Comparison of ENCODE assay signal across 8 cellular contexts in genomic region chr10:98446121-98446655, GRCh38. TPM values are rescaled to one million over a fixed set of nuclear protein-coding genes. Genes with fewer than 3 reads are reported as not detected.
DNase-seq lines count a peak whose midpoint lies in the region; TF ChIP-seq lines count a peak whose summit lies in the region.

No MANE protein-coding gene starts in this region.

- H3K9me3 Mint-ChIP-seq in activated T-helper 2 cell treated with anti-CD3 and anti-CD28 coated beads, Interferon-gamma antibody, Interleukin-2, Interleukin-4, amounts not matched to agents 10 μg/mL and 5 μg/mL and 100 μg/mL, durations not matched to agents 14 hours and 24 hours and 36 hours = no peaks in the 10 kb centered on the region

- H3K4me3 Mint-ChIP-seq in activated T-helper 2 cell treated with anti-CD3 and anti-CD28 coated beads, Interferon-gamma antibody, Interleukin-2, Interleukin-4, amounts not matched to agents 10 μg/mL and 5 μg/mL and 100 μg/mL, durations not matched to agents 14 hours and 24 hours and 36 hours (ENCODE audit: low read depth) = peak overlapping the region; percentile 90

- no peak for DNase-seq in GM10266 (ENCODE audit: extremely low spot score)
- no peak for DNase-seq in H7
- DNase-seq in LNCaP clone FGC (ENCODE audit: low read depth) = no peak
- no peak for DNase-seq in activated T-helper 2 cell treated with anti-CD3 and anti-CD28 coated beads, Interferon-gamma antibody, Interleukin-2, Interleukin-4, amounts not matched to agents 10 μg/mL and 5 μg/mL and 100 μg/mL, durations not matched to agents 14 hours and 24 hours and 36 hours (ENCODE audit: low spot score)
- peak in 1 of 2 donors; percentile 61 for DNase-seq in foreskin fibroblast
- DNase-seq in nucleus accumbens (lab: John Stamatoyannopoulos, UW) = peak in 38 of 56 donors; percentile 18 to 72 (median 58)
- DNase-seq in NCI-H1105 treated with DMSO at 0.1 percent for 48 hours (lab: John Stamatoyannopoulos, UW) = no peak
- no peak for DNase-seq in D341Med (ENCODE audit: low spot score)

- intact Hi-C loops in activated T-helper 2 cell treated with anti-CD3 and anti-CD28 coated beads, Interferon-gamma antibody, Interleukin-2, Interleukin-4, amounts not matched to agents 10 μg/mL and 5 μg/mL and 100 μg/mL, durations not matched to agents 14 hours and 24 hours and 36 hours (cut with micrococcal nuclease) = loop anchor here (5.0 to 10.0 kb wide), 3 partner anchors 311 to 1561 kb away; partner anchors contain the start of genes DNMBP, GOT1 and R3HCC1L

- H3K4me3 ChIP-seq in H7 (ENCODE audit: insufficient read depth, low read depth, low read length) (peak overlapping the region; percentile 85), LNCaP clone FGC (ENCODE audit: low read depth, low read length) (peak overlapping the region; percentile 74), foreskin fibroblast (ENCODE audit: low read depth in 1 of 2, low read length in 2 of 2) (peak overlapping the region; percentile 77 to 93)

- H3K36me3 ChIP-seq in H7 (replicated peaks; ENCODE audit: control insufficient read depth, insufficient read depth, low read length) = peaks cover 9% of the 10 kb centered on the region

- TF ChIP-seq CTCF in GM10266 (IDR thresholded peaks at IDR 0.05; ENCODE audit: control insufficient read depth, insufficient read depth, low read depth, missing control alignments) (peak; percentile 22), LNCaP clone FGC (IDR thresholded peaks at IDR 0.05; ENCODE audit: control insufficient read depth, extremely low read depth, insufficient read depth) (no peak), foreskin fibroblast (IDR thresholded peaks at IDR 0.05; ENCODE audit: low read depth, low read length) (no peak)

- H3K27me3 Mint-ChIP-seq in activated T-helper 2 cell treated with anti-CD3 and anti-CD28 coated beads, Interferon-gamma antibody, Interleukin-2, Interleukin-4, amounts not matched to agents 10 μg/mL and 5 μg/mL and 100 μg/mL, durations not matched to agents 14 hours and 24 hours and 36 hours (ENCODE audit: low read depth) = peaks cover 14% of the 10 kb centered on the region

- H3K27me3 ChIP-seq in H7 (ENCODE audit: control insufficient read depth, insufficient read depth, low read length) = no peaks in the 10 kb centered on the region

- peaks cover 31% of the 10 kb centered on the region for H3K4me1 Mint-ChIP-seq in activated T-helper 2 cell treated with anti-CD3 and anti-CD28 coated beads, Interferon-gamma antibody, Interleukin-2, Interleukin-4, amounts not matched to agents 10 μg/mL and 5 μg/mL and 100 μg/mL, durations not matched to agents 14 hours and 24 hours and 36 hours (ENCODE audit: low read depth)

- H3K27ac Mint-ChIP-seq in activated T-helper 2 cell treated with anti-CD3 and anti-CD28 coated beads, Interferon-gamma antibody, Interleukin-2, Interleukin-4, amounts not matched to agents 10 μg/mL and 5 μg/mL and 100 μg/mL, durations not matched to agents 14 hours and 24 hours and 36 hours = peak overlapping the region; percentile 81

- peaks cover 38% of the 10 kb centered on the region for H3K36me3 Mint-ChIP-seq in activated T-helper 2 cell treated with anti-CD3 and anti-CD28 coated beads, Interferon-gamma antibody, Interleukin-2, Interleukin-4, amounts not matched to agents 10 μg/mL and 5 μg/mL and 100 μg/mL, durations not matched to agents 14 hours and 24 hours and 36 hours (ENCODE audit: low read depth)

RNA-seq across cellular contexts. Expression of gene HPS1, which starts 0.5 kb away (rescaled TPM):
- total RNA-seq in H7 (2014; rRNA removed; shearing (Covaris generic)) = 36.1 and 38.0 TPM in 2 replicates
- total RNA-seq in activated T-helper 2 cell treated with anti-CD3 and anti-CD28 coated beads, Interferon-gamma antibody, Interleukin-2, Interleukin-4, amounts not matched to agents 10 μg/mL and 5 μg/mL and 100 μg/mL, durations not matched to agents 14 hours and 24 hours and 36 hours = 61.2 and 62.0 TPM in 2 replicates

RNA-seq across cellular contexts. Expression of gene PYROXD2, which starts 31.2 kb away (rescaled TPM):
- total RNA-seq in H7 (2014; rRNA removed; shearing (Covaris generic)) = 9.5 and 10.6 TPM in 2 replicates
- total RNA-seq in activated T-helper 2 cell treated with anti-CD3 and anti-CD28 coated beads, Interferon-gamma antibody, Interleukin-2, Interleukin-4, amounts not matched to agents 10 μg/mL and 5 μg/mL and 100 μg/mL, durations not matched to agents 14 hours and 24 hours and 36 hours = 2.8 and 4.0 TPM in 2 replicates

Comparison
In these comparisons a context has a peak if more than half of its experiments do, and no peak if none do; other contexts are left out.
1. DNase-seq: peak in nucleus accumbens (38 of 56); none in GM10266 (single experiment), H7 (single experiment), LNCaP clone FGC (single experiment), activated T-helper 2 cell treated with anti-CD3 and anti-CD28 coated beads, Interferon-gamma antibody, Interleukin-2, Interleukin-4, amounts not matched to agents 10 μg/mL and 5 μg/mL and 100 μg/mL, durations not matched to agents 14 hours and 24 hours and 36 hours (single experiment), NCI-H1105 treated with DMSO at 0.1 percent for 48 hours (single experiment) and D341Med (single experiment).
2. Peak in every context shown above with its lines, with median percentiles within 50 percentile points of each other: H3K4me3 ChIP-seq.